ENCODE assay signal across 8 cellular contexts in the genomic region with DNA sequence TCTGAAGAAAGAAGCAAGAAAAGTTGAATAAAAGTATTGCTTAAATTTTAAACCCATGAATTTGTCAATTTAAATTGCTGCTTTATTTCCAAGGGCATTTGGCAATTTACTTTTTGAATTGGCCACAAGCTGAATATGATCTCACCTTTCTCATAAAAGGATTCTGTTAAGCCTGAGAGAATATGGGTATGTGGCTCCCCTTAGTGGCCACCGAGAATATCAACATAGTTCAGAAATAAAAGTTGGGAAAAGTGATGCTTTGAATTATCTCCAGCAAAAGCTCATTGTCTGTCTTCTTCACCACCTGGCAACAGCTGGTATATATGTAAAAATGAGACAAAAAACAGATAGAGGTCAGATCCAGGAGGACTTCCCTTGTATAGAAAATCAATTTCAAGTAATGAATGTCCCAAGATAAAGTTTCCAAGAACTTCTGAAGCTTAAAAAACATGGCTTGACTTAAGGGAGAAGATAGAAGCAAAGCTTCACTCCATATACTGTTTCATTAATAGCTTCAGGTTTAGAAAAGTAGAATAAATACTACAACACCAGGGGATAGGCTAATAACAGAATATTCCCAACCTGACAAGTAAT.
DNase-seq lines count a peak whose midpoint lies in the region; ATAC-seq and TF ChIP-seq lines count a peak whose summit lies in the region.

No MANE protein-coding gene starts in this region.

- H3K4me3 ChIP-seq in Peyer's patch = no peak overlapping the region
- no peak overlapping the region for H3K4me3 ChIP-seq in epithelial cell of proximal tubule (ENCODE audit: low read depth, low read length)
- no peak overlapping the region for H3K4me3 ChIP-seq in parathyroid adenoma (ENCODE audit: low read depth, low read length)

- no peak overlapping the region for H2AFZ ChIP-seq in parathyroid adenoma

- no peak overlapping the region for H3K4me3 Mint-ChIP-seq in immature natural killer cell

- H3K36me3 Mint-ChIP-seq in immature natural killer cell = no peaks in the 10 kb centered on the region

- H3K9me3 ChIP-seq in Peyer's patch (no peaks in the 10 kb centered on the region), parathyroid adenoma (ENCODE audit: control insufficient read depth, low read length) (no peaks in the 10 kb centered on the region)

- H3K27me3 ChIP-seq in Peyer's patch (no peaks in the 10 kb centered on the region), parathyroid adenoma (ENCODE audit: control insufficient read depth, insufficient read depth, low read length) (no peaks in the 10 kb centered on the region)

- TF ChIP-seq CTCF in Peyer's patch (IDR thresholded peaks at IDR 0.05) (peak in 5 of 6 experiments; percentile 22 to 77 (median 72)), epithelial cell of proximal tubule (conservative IDR thresholded peaks at IDR 0.05; ENCODE audit: low read depth, low read length) (peak; percentile 75), parathyroid adenoma (IDR thresholded peaks at IDR 0.05) (peak; percentile 38)

- H3K27ac Mint-ChIP-seq in immature natural killer cell = no peak overlapping the region

- no peaks in the 10 kb centered on the region for H3K4me1 Mint-ChIP-seq in immature natural killer cell

- no peak overlapping the region for H3K9ac ChIP-seq in parathyroid adenoma

- no peaks in the 10 kb centered on the region for H3K36me3 ChIP-seq in Peyer's patch
- H3K36me3 ChIP-seq in parathyroid adenoma (ENCODE audit: control insufficient read depth, insufficient read depth, low read length) = no peaks in the 10 kb centered on the region

- H3K4me2 ChIP-seq in parathyroid adenoma (ENCODE audit: low read length) = no peak overlapping the region

- no peak overlapping the region for H3K27ac ChIP-seq in Peyer's patch
- H3K27ac ChIP-seq in parathyroid adenoma = no peak overlapping the region

- H3K4me1 ChIP-seq in Peyer's patch (no peaks in the 10 kb centered on the region), parathyroid adenoma (no peaks in the 10 kb centered on the region)

- no peak for TF ChIP-seq POLR2A in Peyer's patch (IDR thresholded peaks at IDR 0.05)

- ATAC-seq in GM18858 (IDR thresholded peaks at IDR 0.05; ENCODE audit: unreplicated experiment) (peak; percentile 83), HG03280 (IDR thresholded peaks at IDR 0.05; ENCODE audit: unreplicated experiment) (peak; percentile 79)

- peaks cover 0 to 10% (median 3%) of the 10 kb centered on the region in 6 donors for H3K9me3 Mint-ChIP-seq in immature natural killer cell

- no peaks in the 10 kb centered on the region for H3K79me2 ChIP-seq in parathyroid adenoma

- peak; percentile 26 for DNase-seq in COLO668 (lab: John Stamatoyannopoulos, UW; ENCODE audit: unreplicated experiment)
- DNase-seq in Peyer's patch = peak in 1 of 3 donors; percentile 47
- DNase-seq in epithelial cell of proximal tubule (ENCODE audit: low read depth) = no peak
- DNase-seq in immature natural killer cell = no peak
- DNase-seq in effector CD4-positive, alpha-beta T cell = no peak

- no peaks in the 10 kb centered on the region for H3K27me3 Mint-ChIP-seq in immature natural killer cell (ENCODE audit: low read depth in 3 of 3)
